In genomic region chr2:63494968-63495367, GRCh38 we compare ENCODE assay signal across 1 cellular context.
TF ChIP-seq lines count a peak whose summit lies in the region.

No MANE protein-coding gene starts in this region.

TF ChIP-seq in A549, 52 proteins besides CTCF, POLR2A, EP300 and RAD21 (continued from another document):
- TF ChIP-seq, protein P1, sequence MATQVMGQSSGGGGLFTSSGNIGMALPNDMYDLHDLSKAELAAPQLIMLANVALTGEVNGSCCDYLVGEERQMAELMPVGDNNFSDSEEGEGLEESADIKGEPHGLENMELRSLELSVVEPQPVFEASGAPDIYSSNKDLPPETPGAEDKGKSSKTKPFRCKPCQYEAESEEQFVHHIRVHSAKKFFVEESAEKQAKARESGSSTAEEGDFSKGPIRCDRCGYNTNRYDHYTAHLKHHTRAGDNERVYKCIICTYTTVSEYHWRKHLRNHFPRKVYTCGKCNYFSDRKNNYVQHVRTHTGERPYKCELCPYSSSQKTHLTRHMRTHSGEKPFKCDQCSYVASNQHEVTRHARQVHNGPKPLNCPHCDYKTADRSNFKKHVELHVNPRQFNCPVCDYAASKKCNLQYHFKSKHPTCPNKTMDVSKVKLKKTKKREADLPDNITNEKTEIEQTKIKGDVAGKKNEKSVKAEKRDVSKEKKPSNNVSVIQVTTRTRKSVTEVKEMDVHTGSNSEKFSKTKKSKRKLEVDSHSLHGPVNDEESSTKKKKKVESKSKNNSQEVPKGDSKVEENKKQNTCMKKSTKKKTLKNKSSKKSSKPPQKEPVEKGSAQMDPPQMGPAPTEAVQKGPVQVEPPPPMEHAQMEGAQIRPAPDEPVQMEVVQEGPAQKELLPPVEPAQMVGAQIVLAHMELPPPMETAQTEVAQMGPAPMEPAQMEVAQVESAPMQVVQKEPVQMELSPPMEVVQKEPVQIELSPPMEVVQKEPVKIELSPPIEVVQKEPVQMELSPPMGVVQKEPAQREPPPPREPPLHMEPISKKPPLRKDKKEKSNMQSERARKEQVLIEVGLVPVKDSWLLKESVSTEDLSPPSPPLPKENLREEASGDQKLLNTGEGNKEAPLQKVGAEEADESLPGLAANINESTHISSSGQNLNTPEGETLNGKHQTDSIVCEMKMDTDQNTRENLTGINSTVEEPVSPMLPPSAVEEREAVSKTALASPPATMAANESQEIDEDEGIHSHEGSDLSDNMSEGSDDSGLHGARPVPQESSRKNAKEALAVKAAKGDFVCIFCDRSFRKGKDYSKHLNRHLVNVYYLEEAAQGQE (IDR thresholded peaks at IDR 0.05), result no peak
- no peak for TF ChIP-seq SMC3 (IDR thresholded peaks at IDR 0.05)
- TF ChIP-seq SREBF2 (IDR thresholded peaks at IDR 0.05), result no peak
TF ChIP-seq in A549: peak in this region for 0.
